Comparison of ENCODE assay signal across 12 cellular contexts in the genomic region with DNA sequence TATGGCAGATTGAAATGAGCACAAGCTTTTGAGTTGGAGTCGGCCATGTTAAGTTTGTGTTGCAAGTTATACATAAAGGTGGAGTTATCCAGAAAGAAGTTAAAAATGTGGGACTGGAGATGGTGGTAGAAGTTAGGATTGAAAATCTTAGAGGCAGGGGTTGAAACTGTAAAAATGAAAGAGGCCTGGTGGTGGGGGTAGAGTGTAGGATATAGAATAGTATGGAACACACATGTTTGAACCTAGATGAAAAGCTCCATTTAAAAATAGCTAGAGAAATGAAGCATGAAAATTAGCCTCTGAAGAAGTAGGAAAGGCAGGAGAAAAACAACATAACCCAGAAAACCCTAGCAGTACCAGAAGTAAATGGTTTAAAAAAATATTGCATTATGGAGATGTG.
DNase-seq lines count a peak whose midpoint lies in the region; ATAC-seq, FAIRE-seq and TF ChIP-seq lines count a peak whose summit lies in the region.
"Had no signal": no experiment of that assay in that cellular context is flagged by ENCODE, and none has a peak within 500 bp of the region (broad histone marks: within the 10 kb centered on the region; RNA-seq: fewer than 3 reads in every experiment).

No MANE protein-coding gene starts in this region.

- ATAC-seq in GM23338, result peak; percentile 58
- ATAC-seq in HG03039 (IDR thresholded peaks at IDR 0.05; ENCODE audit: unreplicated experiment), result no peak
- ATAC-seq: stimulated activated effector memory CD8-positive, alpha-beta T cell treated with anti-CD3 and anti-CD28 coated beads, Interleukin-12 subunit alpha, Interleukin-12 subunit beta, amount 100 ng/mL, for 72 hours had no signal

- peak; percentile 5 for DNase-seq in AG08395 (ENCODE audit: low spot score)
- DNase-seq in GM23338 (ENCODE audit: low spot score), result peak; percentile 54
- no peak for DNase-seq in RCC 7860 (ENCODE audit: low spot score)
- DNase-seq in iPS-NIHi7 (ENCODE audit: extremely low spot score), result peak; percentile 40
- no peak for DNase-seq in NCI-H2171 (lab: John Stamatoyannopoulos, UW)
- DNase-seq in activated naive CD4-positive, alpha-beta T cell treated with Interleukin-2 at 50 U/mL for 16 hours, result no peak
- no peak for DNase-seq in NOMO-1 treated with dmso at 0.1 percent for 144 hours (lab: John Stamatoyannopoulos, UW; ENCODE audit: unreplicated experiment)
- DNase-seq: activated CD4-positive, alpha-beta T cell treated with anti-CD3 and anti-CD28 coated beads, Interleukin-2, amount 50 U/mL, for 1 hour; effector CD4-positive, alpha-beta T cell; NCI-H2029 treated with DMSO at 0.1 percent for 48 hours had no signal

- no peak overlapping the region for H3K4me2 ChIP-seq in GM23338

- H3K9me3 Mint-ChIP-seq in GM23338, result peaks cover 8% of the 10 kb centered on the region; the same call in 1 of the 3 replicates
- H3K9me3 Mint-ChIP-seq: stimulated activated effector memory CD8-positive, alpha-beta T cell treated with anti-CD3 and anti-CD28 coated beads, Interleukin-12 subunit alpha, Interleukin-12 subunit beta, amount 100 ng/mL, for 72 hours had no signal

- H3K36me3 Mint-ChIP-seq in GM23338 (ENCODE audit: low read depth), result no peaks in the 10 kb centered on the region; the same call in 2 of the 3 replicates
- H3K36me3 Mint-ChIP-seq: stimulated activated effector memory CD8-positive, alpha-beta T cell treated with anti-CD3 and anti-CD28 coated beads, Interleukin-12 subunit alpha, Interleukin-12 subunit beta, amount 100 ng/mL, for 72 hours had no signal

- no peaks in the 10 kb centered on the region for H3F3A ChIP-seq in GM23338 (replicated peaks; ENCODE audit: low read depth)

- H3K27ac Mint-ChIP-seq in GM23338, result no peak overlapping the region
- H3K27ac Mint-ChIP-seq: stimulated activated effector memory CD8-positive, alpha-beta T cell treated with anti-CD3 and anti-CD28 coated beads, Interleukin-12 subunit alpha, Interleukin-12 subunit beta, amount 100 ng/mL, for 72 hours had no signal

- no peaks in the 10 kb centered on the region for H3K9me2 ChIP-seq in GM23338 (ENCODE audit: insufficient read depth)

- FAIRE-seq in RCC 7860 (lab: Jason Lieb, UNC), result peak; percentile 50

- no peak overlapping the region for H3K27ac ChIP-seq in GM23338 (ENCODE audit: low read depth)

- no peak overlapping the region for H3K4me3 ChIP-seq in GM23338

- no peaks in the 10 kb centered on the region; the same call in 1 of the 2 replicates for H3K4me1 ChIP-seq in GM23338 (ENCODE audit: insufficient read depth)

- H3K27me3 Mint-ChIP-seq in GM23338 (ENCODE audit: insufficient read depth, low read depth, poor library complexity), result peaks cover 1% of the 10 kb centered on the region

- H3K4me3 Mint-ChIP-seq in GM23338, result no peak overlapping the region
- H3K4me3 Mint-ChIP-seq: stimulated activated effector memory CD8-positive, alpha-beta T cell treated with anti-CD3 and anti-CD28 coated beads, Interleukin-12 subunit alpha, Interleukin-12 subunit beta, amount 100 ng/mL, for 72 hours had no signal

- no peak overlapping the region for H2AFZ ChIP-seq in GM23338

- H3K36me3 ChIP-seq in GM23338 (ENCODE audit: insufficient read depth), result no peaks in the 10 kb centered on the region

- H4K20me1 ChIP-seq in GM23338 (replicated peaks; ENCODE audit: insufficient read depth), result no peaks in the 10 kb centered on the region

- peaks cover 14% of the 10 kb centered on the region; the same call in 2 of the 3 replicates for H3K4me1 Mint-ChIP-seq in GM23338
- H3K4me1 Mint-ChIP-seq: stimulated activated effector memory CD8-positive, alpha-beta T cell treated with anti-CD3 and anti-CD28 coated beads, Interleukin-12 subunit alpha, Interleukin-12 subunit beta, amount 100 ng/mL, for 72 hours had no signal

- no peaks in the 10 kb centered on the region for H3K27me3 ChIP-seq in GM23338 (ENCODE audit: insufficient read depth)

- no peaks in the 10 kb centered on the region for H3K79me2 ChIP-seq in GM23338 (replicated peaks; ENCODE audit: insufficient read depth)

- TF ChIP-seq CTCF in GM23338 (conservative IDR thresholded peaks at IDR 0.05; ENCODE audit: low read depth in 2 of 2), result peak; percentile 53 to 69

TF ChIP-seq in GM23338, 12 proteins besides CTCF, POLR2A, EP300 and RAD21 (continues in another document):
- TF ChIP-seq EZH2 (IDR thresholded peaks at IDR 0.05; ENCODE audit: low read depth, unreplicated experiment) (no peak), JUNB (IDR thresholded peaks at IDR 0.05; ENCODE audit: unreplicated experiment) (no peak), CREB1 (CRISPR knock-in tag; IDR thresholded peaks at IDR 0.05; ENCODE audit: low read depth) (no peak), EZH2phosphoT487 (IDR thresholded peaks at IDR 0.05; ENCODE audit: unreplicated experiment) (no peak), POLR2AphosphoS5 (IDR thresholded peaks at IDR 0.05; ENCODE audit: low read depth) (no peak), NANOG (IDR thresholded peaks at IDR 0.05; ENCODE audit: borderline replicate concordance) (no peak), ZNF331 (CRISPR knock-in tag; IDR thresholded peaks at IDR 0.05; ENCODE audit: low read depth) (no peak), ZNF114 (CRISPR knock-in tag; IDR thresholded peaks at IDR 0.05) (no peak)
- TF ChIP-seq, protein P1, sequence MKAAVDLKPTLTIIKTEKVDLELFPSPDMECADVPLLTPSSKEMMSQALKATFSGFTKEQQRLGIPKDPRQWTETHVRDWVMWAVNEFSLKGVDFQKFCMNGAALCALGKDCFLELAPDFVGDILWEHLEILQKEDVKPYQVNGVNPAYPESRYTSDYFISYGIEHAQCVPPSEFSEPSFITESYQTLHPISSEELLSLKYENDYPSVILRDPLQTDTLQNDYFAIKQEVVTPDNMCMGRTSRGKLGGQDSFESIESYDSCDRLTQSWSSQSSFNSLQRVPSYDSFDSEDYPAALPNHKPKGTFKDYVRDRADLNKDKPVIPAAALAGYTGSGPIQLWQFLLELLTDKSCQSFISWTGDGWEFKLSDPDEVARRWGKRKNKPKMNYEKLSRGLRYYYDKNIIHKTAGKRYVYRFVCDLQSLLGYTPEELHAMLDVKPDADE (IDR thresholded peaks at IDR 0.05), result no peak
- TF ChIP-seq, protein P2, sequence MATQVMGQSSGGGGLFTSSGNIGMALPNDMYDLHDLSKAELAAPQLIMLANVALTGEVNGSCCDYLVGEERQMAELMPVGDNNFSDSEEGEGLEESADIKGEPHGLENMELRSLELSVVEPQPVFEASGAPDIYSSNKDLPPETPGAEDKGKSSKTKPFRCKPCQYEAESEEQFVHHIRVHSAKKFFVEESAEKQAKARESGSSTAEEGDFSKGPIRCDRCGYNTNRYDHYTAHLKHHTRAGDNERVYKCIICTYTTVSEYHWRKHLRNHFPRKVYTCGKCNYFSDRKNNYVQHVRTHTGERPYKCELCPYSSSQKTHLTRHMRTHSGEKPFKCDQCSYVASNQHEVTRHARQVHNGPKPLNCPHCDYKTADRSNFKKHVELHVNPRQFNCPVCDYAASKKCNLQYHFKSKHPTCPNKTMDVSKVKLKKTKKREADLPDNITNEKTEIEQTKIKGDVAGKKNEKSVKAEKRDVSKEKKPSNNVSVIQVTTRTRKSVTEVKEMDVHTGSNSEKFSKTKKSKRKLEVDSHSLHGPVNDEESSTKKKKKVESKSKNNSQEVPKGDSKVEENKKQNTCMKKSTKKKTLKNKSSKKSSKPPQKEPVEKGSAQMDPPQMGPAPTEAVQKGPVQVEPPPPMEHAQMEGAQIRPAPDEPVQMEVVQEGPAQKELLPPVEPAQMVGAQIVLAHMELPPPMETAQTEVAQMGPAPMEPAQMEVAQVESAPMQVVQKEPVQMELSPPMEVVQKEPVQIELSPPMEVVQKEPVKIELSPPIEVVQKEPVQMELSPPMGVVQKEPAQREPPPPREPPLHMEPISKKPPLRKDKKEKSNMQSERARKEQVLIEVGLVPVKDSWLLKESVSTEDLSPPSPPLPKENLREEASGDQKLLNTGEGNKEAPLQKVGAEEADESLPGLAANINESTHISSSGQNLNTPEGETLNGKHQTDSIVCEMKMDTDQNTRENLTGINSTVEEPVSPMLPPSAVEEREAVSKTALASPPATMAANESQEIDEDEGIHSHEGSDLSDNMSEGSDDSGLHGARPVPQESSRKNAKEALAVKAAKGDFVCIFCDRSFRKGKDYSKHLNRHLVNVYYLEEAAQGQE (IDR thresholded peaks at IDR 0.05; ENCODE audit: unreplicated experiment), result no peak

Comparison
In these comparisons a context has a peak if more than half of its experiments do, and no peak if none do; other contexts are left out.
1. DNase-seq: peak in AG08395 (single experiment), GM23338 (single experiment) and iPS-NIHi7 (single experiment); none in RCC 7860 (single experiment), NCI-H2171 (single experiment), activated naive CD4-positive, alpha-beta T cell treated with Interleukin-2 at 50 U/mL for 16 hours (single experiment) and NOMO-1 treated with dmso at 0.1 percent for 144 hours (single experiment).